ENCODE assay signal across 18 cellular contexts in the genomic region with DNA sequence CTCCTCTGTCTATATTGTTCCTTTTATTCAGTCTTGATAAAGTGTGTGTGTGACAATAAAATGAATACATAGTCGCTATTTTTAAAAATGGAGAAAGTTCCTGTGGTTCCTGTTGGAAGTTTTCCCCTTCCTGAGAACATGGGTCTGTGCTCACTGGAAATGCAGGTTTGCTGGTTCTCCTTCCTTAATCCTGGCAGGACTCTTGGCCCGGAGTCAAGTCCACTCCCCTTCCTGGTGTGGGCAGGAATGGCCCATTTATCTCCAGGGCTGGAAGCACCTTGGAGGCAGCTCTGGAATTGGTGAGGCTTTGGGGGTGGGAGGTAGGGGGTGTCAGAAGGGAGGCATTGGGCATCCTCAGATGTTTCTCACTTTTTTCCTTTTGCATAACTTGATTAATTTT. TPM values are rescaled to one million over a fixed set of nuclear protein-coding genes. Genes with fewer than 3 reads are reported as not detected.
DNase-seq lines count a peak whose midpoint lies in the region; ATAC-seq and TF ChIP-seq lines count a peak whose summit lies in the region.
"Had no signal": no experiment of that assay in that cellular context is flagged by ENCODE, and none has a peak within 500 bp of the region (broad histone marks: within the 10 kb centered on the region; RNA-seq: fewer than 3 reads in every experiment).

No MANE protein-coding gene starts in this region.

- TF ChIP-seq CTCF in C4-2B (conservative IDR thresholded peaks at IDR 0.05) (no peak), natural killer cell (IDR thresholded peaks at IDR 0.05) (no peak)
- TF ChIP-seq CTCF in activated CD8-positive, alpha-beta T cell treated with anti-CD3 and anti-CD28 coated beads for 36 hours (IDR thresholded peaks at IDR 0.05): no peak

- H3K27ac Mint-ChIP-seq in natural killer cell: no peak overlapping the region
- H3K27ac Mint-ChIP-seq in activated CD8-positive, alpha-beta T cell treated with anti-CD3 and anti-CD28 coated beads for 36 hours: no peak overlapping the region

- peaks cover 4 to 7% of the 10 kb centered on the region in 2 donors for H3K4me1 Mint-ChIP-seq in natural killer cell
- H3K4me1 Mint-ChIP-seq in activated CD8-positive, alpha-beta T cell treated with anti-CD3 and anti-CD28 coated beads for 36 hours (ENCODE audit: low read depth): peaks cover 3% of the 10 kb centered on the region

- DNase-seq in LoVo (ENCODE audit: low spot score) (peak; percentile 44), T47D (ENCODE audit: low read depth in 1 of 2, low spot score in 1 of 2) (peak; percentile 73 to 94), natural killer cell (no peak), NCI-H2081 (lab: John Stamatoyannopoulos, UW) (no peak)
- DNase-seq in activated CD8-positive, alpha-beta T cell treated with anti-CD3 and anti-CD28 coated beads for 36 hours: no peak
- DNase-seq: activated naive CD4-positive, alpha-beta T cell treated with anti-CD3 and anti-CD28 coated beads, Interleukin-2, amount 50 U/mL, for 16 hours; Kasumi-1; midbrain; retina; stimulated activated naive CD8-positive, alpha-beta T cell treated with anti-CD3 and anti-CD28 coated beads, Interleukin-15, Interleukin-2, amounts not matched to agents 100 U/mL and 50 U/mL, for 24 hours; T1000 had no signal

- intact Hi-C loops in natural killer cell (cut with micrococcal nuclease): no loop called here
- intact Hi-C loops in activated CD8-positive, alpha-beta T cell treated with anti-CD3 and anti-CD28 coated beads for 36 hours (cut with micrococcal nuclease): loop anchor here (1.0 to 10.0 kb wide), 2 partner anchors 218 to 442 kb away; no protein-coding TSS in a partner anchor

- H3K9me3 Mint-ChIP-seq in natural killer cell: no peaks in the 10 kb centered on the region
- H3K9me3 Mint-ChIP-seq in activated CD8-positive, alpha-beta T cell treated with anti-CD3 and anti-CD28 coated beads for 36 hours: no peaks in the 10 kb centered on the region

- peaks cover 8 to 13% of the 10 kb centered on the region in 2 donors for H3K27me3 Mint-ChIP-seq in natural killer cell (ENCODE audit: low read depth in 2 of 2)
- peaks cover 4% of the 10 kb centered on the region for H3K27me3 Mint-ChIP-seq in activated CD8-positive, alpha-beta T cell treated with anti-CD3 and anti-CD28 coated beads for 36 hours

- POLR2A ChIA-PET in activated CD8-positive, alpha-beta T cell treated with anti-CD3 and anti-CD28 coated beads for 36 hours (lab: Charles Lee): interaction anchor here (1.5 to 2.0 kb wide), 3 partner anchors 202 to 217 kb away, joined by 3 to 5 read pairs (median 5); no protein-coding TSS in a partner anchor

- CTCF ChIA-PET in activated CD8-positive, alpha-beta T cell treated with anti-CD3 and anti-CD28 coated beads for 36 hours (lab: Charles Lee): interaction anchor here (0.6 to 11.1 kb wide), 53 partner anchors 8 to 756 kb away, joined by 3 to 347 read pairs (median 7); a partner anchor contains a TSS

- H3K27ac ChIP-seq in C4-2B: peak overlapping the region; percentile 88
- H3K27ac ChIP-seq: BLaER1 had no signal

- H3K4me3 Mint-ChIP-seq in natural killer cell: peak overlapping the region; percentile 7
- H3K4me3 Mint-ChIP-seq in activated CD8-positive, alpha-beta T cell treated with anti-CD3 and anti-CD28 coated beads for 36 hours: no peak overlapping the region

- no peaks in the 10 kb centered on the region for H3K36me3 Mint-ChIP-seq in natural killer cell
- no peaks in the 10 kb centered on the region for H3K36me3 Mint-ChIP-seq in activated CD8-positive, alpha-beta T cell treated with anti-CD3 and anti-CD28 coated beads for 36 hours (ENCODE audit: low read depth)

- no peak for ATAC-seq in natural killer cell
- no peak for ATAC-seq in activated CD8-positive, alpha-beta T cell treated with anti-CD3 and anti-CD28 coated beads for 36 hours
- no peak for ATAC-seq in GM21717 (IDR thresholded peaks at IDR 0.05; ENCODE audit: unreplicated experiment)
- no peak for ATAC-seq in HG02973 (IDR thresholded peaks at IDR 0.05; ENCODE audit: unreplicated experiment)

- in situ Hi-C loops in T47D (cut with HindIII; ENCODE audit: low pct_unique_long_range_greater_than_20kb, low sequenced_read_pairs): no loop called here

RNA-seq across cellular contexts. Expression of a gene that starts 30.1 kb away (rescaled TPM):
- total RNA-seq in natural killer cell: not detected
- total RNA-seq in activated CD8-positive, alpha-beta T cell treated with anti-CD3 and anti-CD28 coated beads for 36 hours: not detected
- total RNA-seq: Peyer's patch had no signal

RNA-seq across cellular contexts. Expression of a gene that starts 30.2 kb away (rescaled TPM):
- total RNA-seq in natural killer cell: not detected
- not detected for total RNA-seq in activated CD8-positive, alpha-beta T cell treated with anti-CD3 and anti-CD28 coated beads for 36 hours
- total RNA-seq: activated CD8-positive, alpha-beta memory T cell treated with anti-CD3 and anti-CD28 coated beads for 36 hours; fibroblast of lung; Peyer's patch had no signal

Comparison
In these comparisons a context has a peak if more than half of its experiments do, and no peak if none do; other contexts are left out.
1. DNase-seq: peak in LoVo (single experiment) and T47D (2 of 2); none in natural killer cell (single experiment), NCI-H2081 (0 of 2) and activated CD8-positive, alpha-beta T cell treated with anti-CD3 and anti-CD28 coated beads for 36 hours (single experiment).